16 cellular contexts compared by ENCODE assay signal in the genomic region with DNA sequence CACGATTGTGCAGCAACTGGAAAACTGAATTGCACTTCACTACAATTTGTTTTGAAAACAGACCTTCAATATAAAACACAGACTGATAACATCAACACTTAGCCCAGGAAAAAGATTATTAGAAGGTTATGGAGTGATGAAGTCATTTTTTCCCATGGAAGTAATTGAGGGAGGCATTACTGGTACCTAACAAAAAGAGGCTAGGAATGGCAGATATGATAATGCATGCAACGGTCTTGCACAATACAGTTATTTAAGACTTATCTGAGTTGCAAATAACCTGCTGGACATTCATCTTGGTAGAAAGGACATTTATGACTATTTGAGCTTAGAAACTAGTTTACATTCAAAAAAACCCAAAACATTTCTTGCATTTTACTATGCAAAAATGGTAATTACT.
A peak's percentile ranks its signal among the peaks of the same experiment; 100 is the strongest.
DNase-seq lines count a peak whose midpoint lies in the region; ATAC-seq lines count a peak whose summit lies in the region.
"Had no signal": no experiment of that assay in that cellular context is flagged by ENCODE, and none has a peak within 500 bp of the region (broad histone marks: within the 10 kb centered on the region; RNA-seq: fewer than 3 reads in every experiment).

No MANE protein-coding gene starts in this region.

- no peak overlapping the region for H2AFZ ChIP-seq in trophoblast cell (ENCODE audit: insufficient read depth, low read length, poor library complexity)
- H2AFZ ChIP-seq: GM23248 had no signal

- no peak overlapping the region for H2AK5ac ChIP-seq in trophoblast cell (ENCODE audit: low read length)

- H2BK12ac ChIP-seq in trophoblast cell (ENCODE audit: low read length): no peak overlapping the region

- H3K23ac ChIP-seq in trophoblast cell (ENCODE audit: low read length): no peak overlapping the region

- H3K9ac ChIP-seq in trophoblast cell (ENCODE audit: low read length): no peak overlapping the region
- H3K9ac ChIP-seq: GM23248 had no signal

- H3K27me3 Mint-ChIP-seq in stimulated activated memory B cell treated with anti-CD40 and anti-IgM and Interleukin-4, amounts not matched to agents 10 μg/mL and 1 μg/mL and 100 μg/mL, for 72 hours: no peaks in the 10 kb centered on the region
- H3K27me3 Mint-ChIP-seq: CD4-positive, alpha-beta memory T cell had no signal

- H3K27me3 ChIP-seq in trophoblast cell (ENCODE audit: insufficient read depth, low read length): no peaks in the 10 kb centered on the region

- no peaks in the 10 kb centered on the region for H3K9me3 ChIP-seq in trophoblast cell (ENCODE audit: insufficient read depth, low read depth, low read length)

- H4K8ac ChIP-seq in trophoblast cell (ENCODE audit: low read depth, low read length): no peak overlapping the region

- H4K12ac ChIP-seq in trophoblast cell (ENCODE audit: low read depth, low read length): no peak overlapping the region

- H4K91ac ChIP-seq in trophoblast cell (ENCODE audit: low read depth, low read length): no peak overlapping the region

- no peaks in the 10 kb centered on the region for H3K9me3 Mint-ChIP-seq in stimulated activated memory B cell treated with anti-CD40 and anti-IgM and Interleukin-4, amounts not matched to agents 10 μg/mL and 1 μg/mL and 100 μg/mL, for 72 hours

- no peak overlapping the region for H3K4ac ChIP-seq in trophoblast cell (ENCODE audit: low read depth, low read length)

- H2BK120ac ChIP-seq in trophoblast cell (ENCODE audit: insufficient read depth, low read length, poor library complexity): no peak overlapping the region

- no peaks in the 10 kb centered on the region for H3K36me3 Mint-ChIP-seq in stimulated activated memory B cell treated with anti-CD40 and anti-IgM and Interleukin-4, amounts not matched to agents 10 μg/mL and 1 μg/mL and 100 μg/mL, for 72 hours
- H3K36me3 Mint-ChIP-seq: CD4-positive, alpha-beta memory T cell had no signal

- no peak overlapping the region for H3K18ac ChIP-seq in trophoblast cell (ENCODE audit: low read length)

- H3K79me1 ChIP-seq in trophoblast cell (ENCODE audit: low read length): no peaks in the 10 kb centered on the region

- H3K4me1 ChIP-seq in trophoblast cell (ENCODE audit: control insufficient read depth in 1 of 2, insufficient read depth in 2 of 2, low read length in 2 of 2): no peaks in the 10 kb centered on the region

- WGBS in trophoblast cell (ENCODE audit: extremely low coverage, insufficient coverage, insufficient read length): no CpG with 5 or more reads among the region's 2 CpGs

- no peak overlapping the region for H3K27ac Mint-ChIP-seq in stimulated activated memory B cell treated with anti-CD40 and anti-IgM and Interleukin-4, amounts not matched to agents 10 μg/mL and 1 μg/mL and 100 μg/mL, for 72 hours
- H3K27ac Mint-ChIP-seq: CD4-positive, alpha-beta memory T cell had no signal

- H2BK5ac ChIP-seq in trophoblast cell (ENCODE audit: low read depth, low read length, poor library complexity): no peak overlapping the region

- H3K4me3 Mint-ChIP-seq in stimulated activated memory B cell treated with anti-CD40 and anti-IgM and Interleukin-4, amounts not matched to agents 10 μg/mL and 1 μg/mL and 100 μg/mL, for 72 hours: no peak overlapping the region
- H3K4me3 Mint-ChIP-seq: CD4-positive, alpha-beta memory T cell had no signal

- H3K4me2 ChIP-seq in trophoblast cell (ENCODE audit: low read length): no peak overlapping the region

- H3K79me2 ChIP-seq in trophoblast cell (ENCODE audit: control insufficient read depth, insufficient read depth, low read length, poor library complexity): no peaks in the 10 kb centered on the region

- H3K27ac ChIP-seq in trophoblast cell (ENCODE audit: low read depth, low read length): no peak overlapping the region
- H3K27ac ChIP-seq: GM23248 had no signal

- H3K4me1 Mint-ChIP-seq in stimulated activated memory B cell treated with anti-CD40 and anti-IgM and Interleukin-4, amounts not matched to agents 10 μg/mL and 1 μg/mL and 100 μg/mL, for 72 hours: no peaks in the 10 kb centered on the region
- H3K4me1 Mint-ChIP-seq: CD4-positive, alpha-beta memory T cell had no signal

- H3K4me3 ChIP-seq in trophoblast cell (ENCODE audit: low read depth, low read length): no peak overlapping the region
- H3K4me3 ChIP-seq: GM23248 had no signal

- DNase-seq in SK-N-DZ (ENCODE audit: low spot score) (peak; percentile 39), amniotic epithelial cell (ENCODE audit: low read depth) (peak; percentile 6), trophoblast cell (peak; percentile 42 to 86)
- no peak for DNase-seq in activated naive CD4-positive, alpha-beta T cell treated with Interleukin-2 at 50 U/mL for 16 hours
- DNase-seq: C1 segment of cervical spinal cord; Calu3; CD4-positive, alpha-beta memory T cell; COR-L47; DMS53; DMS79 treated with DMSO at 0.1 percent for 48 hours; GF-D8; GM23248; H7; HCEC 1CT had no signal

- ATAC-seq in stimulated activated memory B cell treated with anti-CD40 and anti-IgM and Interleukin-4, amounts not matched to agents 10 μg/mL and 1 μg/mL and 100 μg/mL, for 72 hours: no peak
- no peak for ATAC-seq in GM19452 (IDR thresholded peaks at IDR 0.05; ENCODE audit: unreplicated experiment)

- no peak overlapping the region for H3K14ac ChIP-seq in trophoblast cell (ENCODE audit: low read length)

- no peaks in the 10 kb centered on the region for H3K36me3 ChIP-seq in trophoblast cell (ENCODE audit: control insufficient read depth in 1 of 2, insufficient read depth in 2 of 2, low read length in 2 of 2)
